9 cellular contexts compared by ENCODE assay signal in genomic region chr12:132622437-132623071, GRCh38. TPM values are rescaled to one million over a fixed set of nuclear protein-coding genes. Genes with fewer than 3 reads are reported as not detected.
DNase-seq lines count a peak whose midpoint lies in the region; ATAC-seq, FAIRE-seq and TF ChIP-seq lines count a peak whose summit lies in the region.
"Had no signal": no experiment of that assay in that cellular context is flagged by ENCODE, and none has a peak within 500 bp of the region (broad histone marks: within the 10 kb centered on the region; RNA-seq: fewer than 3 reads in every experiment).

No MANE protein-coding gene starts in this region.

- H3K27me3 ChIP-seq in adipocyte (replicated peaks; ENCODE audit: control insufficient read depth, insufficient read depth, low read length) (peaks cover 22% of the 10 kb centered on the region), keratinocyte (ENCODE audit: control insufficient read depth, extremely low read depth, insufficient read depth, low read length) (peaks cover 30% of the 10 kb centered on the region)

- H2AFZ ChIP-seq in keratinocyte (ENCODE audit: control insufficient read depth, low read length), result no peak overlapping the region

- no peak overlapping the region for H3K4me3 Mint-ChIP-seq in activated CD4-positive, alpha-beta T cell treated with anti-CD3 and anti-CD28 coated beads for 36 hours

- H3K4me2 ChIP-seq in keratinocyte (ENCODE audit: control insufficient read depth, extremely low read depth, insufficient read depth, low read depth, low read length), result no peak overlapping the region

- no peaks in the 10 kb centered on the region for H3K79me2 ChIP-seq in keratinocyte (ENCODE audit: control insufficient read depth, insufficient read depth, low read length)

- CTCF ChIA-PET in activated CD4-positive, alpha-beta T cell treated with anti-CD3 and anti-CD28 coated beads for 36 hours (lab: Charles Lee), result interaction anchor here (1.0 kb wide), 1 partner anchor 8 kb away, joined by 6 read pairs; no protein-coding TSS in a partner anchor

- no peaks in the 10 kb centered on the region for H3K9me3 ChIP-seq in adipocyte (ENCODE audit: control insufficient read depth, low read length)
- H3K9me3 ChIP-seq in keratinocyte (ENCODE audit: control insufficient read depth, low read depth, low read length), result peaks cover 2% of the 10 kb centered on the region

- peak overlapping the region; percentile 3 for H3K27ac Mint-ChIP-seq in activated CD4-positive, alpha-beta T cell treated with anti-CD3 and anti-CD28 coated beads for 36 hours

- H3K4me1 ChIP-seq in adipocyte (ENCODE audit: control insufficient read depth, insufficient read depth, low read length) (peaks cover 11% of the 10 kb centered on the region), keratinocyte (ENCODE audit: control insufficient read depth, extremely low read depth, insufficient read depth, low read length) (no peaks in the 10 kb centered on the region)

- POLR2A ChIA-PET in activated CD4-positive, alpha-beta T cell treated with anti-CD3 and anti-CD28 coated beads for 36 hours (lab: Charles Lee), result no interaction called here

- peaks cover 3% of the 10 kb centered on the region for H3K9me3 Mint-ChIP-seq in activated CD4-positive, alpha-beta T cell treated with anti-CD3 and anti-CD28 coated beads for 36 hours (ENCODE audit: low read depth)

- FAIRE-seq in keratinocyte (lab: Jason Lieb, UNC), result peak; percentile 23

- H3K9ac ChIP-seq in adipocyte (ENCODE audit: low read length), result no peak overlapping the region
- H3K9ac ChIP-seq in keratinocyte (ENCODE audit: control insufficient read depth, extremely low read depth, insufficient read depth, low read length), result no peak overlapping the region

- H4K20me1 ChIP-seq in keratinocyte (ENCODE audit: control insufficient read depth, extremely low read depth, insufficient read depth, low read length), result no peaks in the 10 kb centered on the region

- peak; percentile 38 for DNase-seq in activated CD4-positive, alpha-beta T cell treated with anti-CD3 and anti-CD28 coated beads for 36 hours
- no peak for DNase-seq in activated CD4-positive, alpha-beta T cell treated with anti-CD3 and anti-CD28 coated beads, Interleukin-2, amount 50 U/mL, for 1 hour
- peak; percentile 70 for DNase-seq in adipocyte (ENCODE audit: low read depth)
- DNase-seq in keratinocyte (ENCODE audit: low read depth, low spot score), result no peak
- DNase-seq in stromal cell of bone marrow (ENCODE audit: low read depth), result peak; percentile 59
- no peak for DNase-seq in activated effector memory CD4-positive, alpha-beta T cell treated with Interleukin-2 at 50 U/mL for 16 hours
- DNase-seq in NCI-H526 treated with DMSO at 0.1 percent for 48 hours (lab: John Stamatoyannopoulos, UW), result no peak

- dilution Hi-C loops in keratinocyte (cut with MboI; ENCODE audit: extremely low pct_ligation_motif_present, low sequenced_read_pairs), result no loop called here

- H3K27me3 Mint-ChIP-seq in activated CD4-positive, alpha-beta T cell treated with anti-CD3 and anti-CD28 coated beads for 36 hours, result peaks cover 7% of the 10 kb centered on the region

- no peaks in the 10 kb centered on the region for H3K9me1 ChIP-seq in keratinocyte (ENCODE audit: control insufficient read depth, extremely low read depth, insufficient read depth, low read length)

- peak; percentile 42 for ATAC-seq in activated CD4-positive, alpha-beta T cell treated with anti-CD3 and anti-CD28 coated beads for 36 hours
- ATAC-seq in GM21447 (IDR thresholded peaks at IDR 0.05; ENCODE audit: unreplicated experiment), result no peak

- H3K4me3 ChIP-seq in adipocyte (ENCODE audit: low read length), result no peak overlapping the region
- H3K4me3 ChIP-seq in keratinocyte (ENCODE audit: control insufficient read depth in 2 of 3, extremely low read depth in 1 of 3, insufficient read depth in 2 of 3, low read depth in 1 of 3, low read length in 3 of 3), result no peak overlapping the region

- H3K36me3 ChIP-seq in adipocyte (ENCODE audit: control insufficient read depth, insufficient read depth, low read length, severe bottlenecking) (peaks cover 21% of the 10 kb centered on the region), keratinocyte (ENCODE audit: control insufficient read depth in 2 of 2, extremely low read depth in 1 of 2, insufficient read depth in 2 of 2, low read length in 2 of 2) (peaks cover 4 to 15% of the 10 kb centered on the region in 2 experiments)

- H3K27ac ChIP-seq in keratinocyte (ENCODE audit: control insufficient read depth, insufficient read depth, low read length), result no peak overlapping the region

- intact Hi-C loops in activated CD4-positive, alpha-beta T cell treated with anti-CD3 and anti-CD28 coated beads for 36 hours (cut with DNase I, micrococcal nuclease), result no loop called here

- H3K4me1 Mint-ChIP-seq in activated CD4-positive, alpha-beta T cell treated with anti-CD3 and anti-CD28 coated beads for 36 hours, result peaks cover 11% of the 10 kb centered on the region

- H3K36me3 Mint-ChIP-seq in activated CD4-positive, alpha-beta T cell treated with anti-CD3 and anti-CD28 coated beads for 36 hours (ENCODE audit: low read depth), result peaks cover 7% of the 10 kb centered on the region

- TF ChIP-seq CTCF in keratinocyte (optimal IDR thresholded peaks at IDR 0.05 in 1 of 3, IDR thresholded peaks at IDR 0.05 in 1 of 3, conservative IDR thresholded peaks at IDR 0.05 in 1 of 3; ENCODE audit: extremely low read depth in 1 of 3, insufficient read depth in 2 of 3, low read length in 3 of 3), result no peak

RNA-seq across cellular contexts. Expression of gene P2RX2, which starts 4.0 kb away (rescaled TPM):
- total RNA-seq in activated CD4-positive, alpha-beta T cell treated with anti-CD3 and anti-CD28 coated beads for 36 hours, result not detected
- polyA plus RNA-seq in keratinocyte, result not detected in 3 replicates
- not detected for polyA plus RNA-seq in keratinocyte (2011; ENCODE audit: low read depth)
- not detected in 2 replicates for polyA plus RNA-seq in keratinocyte (2011; cell fraction: cytosol; rRNA removed)
- polyA plus RNA-seq in keratinocyte (2011; cell fraction: nucleus; rRNA removed), result not detected in 2 replicates
- polyA plus RNA-seq in keratinocyte (2012; ENCODE audit: low replicate concordance), result not detected in 2 replicates
- not detected in 3 replicates for polyA minus RNA-seq in keratinocyte
- polyA minus RNA-seq in keratinocyte (2011; cell fraction: cytosol; rRNA and poly(A)+ RNA removed), result not detected
- polyA minus RNA-seq in keratinocyte (2011; cell fraction: nucleus; rRNA and poly(A)+ RNA removed), result not detected in 2 replicates
- total RNA-seq: cerebellum had no signal

RNA-seq across cellular contexts. Expression of gene LRCOL1, which starts 12.2 kb away (rescaled TPM):
- not detected for total RNA-seq in activated CD4-positive, alpha-beta T cell treated with anti-CD3 and anti-CD28 coated beads for 36 hours
- not detected in 3 replicates for polyA plus RNA-seq in keratinocyte
- not detected for polyA plus RNA-seq in keratinocyte (2011; ENCODE audit: low read depth)
- polyA plus RNA-seq in keratinocyte (2011; cell fraction: cytosol; rRNA removed), result not detected in 2 replicates
- not detected in 2 replicates for polyA plus RNA-seq in keratinocyte (2011; cell fraction: nucleus; rRNA removed)
- not detected in 2 replicates for polyA plus RNA-seq in keratinocyte (2012; ENCODE audit: low replicate concordance)
- not detected in 3 replicates for polyA minus RNA-seq in keratinocyte
- polyA minus RNA-seq in keratinocyte (2011; cell fraction: cytosol; rRNA and poly(A)+ RNA removed), result not detected
- polyA minus RNA-seq in keratinocyte (2011; cell fraction: nucleus; rRNA and poly(A)+ RNA removed), result not detected in 2 replicates
- total RNA-seq: cerebellum had no signal

Comparison
In these comparisons a context has a peak if more than half of its experiments do, and no peak if none do; other contexts are left out.
1. DNase-seq: peak in activated CD4-positive, alpha-beta T cell treated with anti-CD3 and anti-CD28 coated beads for 36 hours (single experiment), adipocyte (single experiment) and stromal cell of bone marrow (single experiment); none in activated CD4-positive, alpha-beta T cell treated with anti-CD3 and anti-CD28 coated beads, Interleukin-2, amount 50 U/mL, for 1 hour (single experiment), keratinocyte (single experiment), activated effector memory CD4-positive, alpha-beta T cell treated with Interleukin-2 at 50 U/mL for 16 hours (single experiment) and NCI-H526 treated with DMSO at 0.1 percent for 48 hours (single experiment).